ENCODE assay signal across 27 cellular contexts in genomic region chr13:93201992-93202558, GRCh38. TPM values are rescaled to one million over a fixed set of nuclear protein-coding genes. Genes with fewer than 3 reads are reported as not detected.
"Had no signal": no experiment of that assay in that cellular context is flagged by ENCODE, and none has a peak within 500 bp of the region (broad histone marks: within the 10 kb centered on the region; RNA-seq: fewer than 3 reads in every experiment).

No MANE protein-coding gene starts in this region.

- H3K4me3 ChIP-seq: esophagus squamous epithelium, heart left ventricle, hepatocyte, lung, ovary, psoas muscle, thoracic aorta, transverse colon, upper lobe of right lung, uterus had no signal

- H3K27me3 Mint-ChIP-seq: effector memory CD8-positive, alpha-beta T cell; memory B cell; stimulated activated naive B cell treated with anti-CD40 and anti-IgM and Interleukin-4, amounts not matched to agents 10 μg/mL and 1 μg/mL and 100 μg/mL, for 72 hours; stimulated activated naive CD8-positive, alpha-beta T cell treated with anti-CD3 and anti-CD28 coated beads, Interleukin-15, Interleukin-2, amounts not matched to agents 100 ng/mL and 50 ng/mL, for 24 hours had no signal

- H3K79me2 ChIP-seq: hepatocyte had no signal

- H3K4me1 ChIP-seq: esophagus squamous epithelium, heart left ventricle, psoas muscle, transverse colon, upper lobe of right lung, uterus had no signal

- H3K27ac ChIP-seq: esophagus squamous epithelium, heart left ventricle, hepatocyte, ovary, psoas muscle, thoracic aorta, transverse colon, upper lobe of right lung, uterus had no signal

- H3K27me3 ChIP-seq: esophagus squamous epithelium, heart left ventricle, hepatocyte, ovary, transverse colon, upper lobe of right lung, uterus had no signal

- ATAC-seq: effector memory CD8-positive, alpha-beta T cell; heart left ventricle; left colon; left ventricle myocardium superior; natural killer cell; psoas muscle; right cardiac atrium; stimulated activated naive B cell treated with anti-CD40 and anti-IgM and Interleukin-4, amounts not matched to agents 10 μg/mL and 1 μg/mL and 100 μg/mL, for 72 hours; upper lobe of right lung had no signal

- H3K9me3 ChIP-seq: esophagus squamous epithelium, ovary, thoracic aorta, transverse colon, upper lobe of right lung, uterus had no signal

- H3K36me3 ChIP-seq: esophagus squamous epithelium, heart left ventricle, ovary, thoracic aorta, transverse colon, upper lobe of right lung, uterus had no signal

- H3K4me3 Mint-ChIP-seq: effector memory CD8-positive, alpha-beta T cell; memory B cell; natural killer cell; stimulated activated naive B cell treated with anti-CD40 and anti-IgM and Interleukin-4, amounts not matched to agents 10 μg/mL and 1 μg/mL and 100 μg/mL, for 72 hours; stimulated activated naive CD8-positive, alpha-beta T cell treated with anti-CD3 and anti-CD28 coated beads, Interleukin-15, Interleukin-2, amounts not matched to agents 100 ng/mL and 50 ng/mL, for 24 hours had no signal

- H3K27ac Mint-ChIP-seq: effector memory CD8-positive, alpha-beta T cell; memory B cell; natural killer cell; stimulated activated naive B cell treated with anti-CD40 and anti-IgM and Interleukin-4, amounts not matched to agents 10 μg/mL and 1 μg/mL and 100 μg/mL, for 72 hours; stimulated activated naive CD8-positive, alpha-beta T cell treated with anti-CD3 and anti-CD28 coated beads, Interleukin-15, Interleukin-2, amounts not matched to agents 100 ng/mL and 50 ng/mL, for 24 hours had no signal

- H2AFZ ChIP-seq: hepatocyte had no signal

- H3K9me3 Mint-ChIP-seq: stimulated activated naive CD8-positive, alpha-beta T cell treated with anti-CD3 and anti-CD28 coated beads, Interleukin-15, Interleukin-2, amounts not matched to agents 100 ng/mL and 50 ng/mL, for 24 hours had no signal

- DNase-seq: cortex of kidney; effector memory CD8-positive, alpha-beta T cell; erythroblast; esophagus squamous epithelium; heart left ventricle; left colon; left ventricle myocardium superior; natural killer cell; occipital lobe; ovary; posterior cingulate gyrus; psoas muscle; right cardiac atrium; small intestine; stimulated activated CD4-positive, alpha-beta T cell treated with anti-CD3 and anti-CD28 coated beads, Interleukin-15, amount 100 ng/mL, for 24 hours; stimulated activated CD4-positive, alpha-beta T cell treated with anti-CD3 and anti-CD28 coated beads, Interleukin-2, amount 100 ng/mL, for 48 hours; stimulated activated naive B cell treated with anti-CD40 and anti-IgM and Interleukin-4, amounts not matched to agents 10 μg/mL and 1 μg/mL and 100 μg/mL, for 72 hours; transverse colon; upper lobe of right lung; uterus had no signal

- FAIRE-seq: endometrium, frontal cortex, small intestine had no signal

- H3K36me3 Mint-ChIP-seq: memory B cell; natural killer cell; stimulated activated naive B cell treated with anti-CD40 and anti-IgM and Interleukin-4, amounts not matched to agents 10 μg/mL and 1 μg/mL and 100 μg/mL, for 72 hours had no signal

- H3K4me1 Mint-ChIP-seq: memory B cell; natural killer cell; stimulated activated naive B cell treated with anti-CD40 and anti-IgM and Interleukin-4, amounts not matched to agents 10 μg/mL and 1 μg/mL and 100 μg/mL, for 72 hours had no signal

- H3K4me2 ChIP-seq: hepatocyte had no signal

RNA-seq across cellular contexts. Expression of gene GPC6, which starts 24.5 kb away (rescaled TPM):
- total RNA-seq: natural killer cell had no signal
